In the genomic region with DNA sequence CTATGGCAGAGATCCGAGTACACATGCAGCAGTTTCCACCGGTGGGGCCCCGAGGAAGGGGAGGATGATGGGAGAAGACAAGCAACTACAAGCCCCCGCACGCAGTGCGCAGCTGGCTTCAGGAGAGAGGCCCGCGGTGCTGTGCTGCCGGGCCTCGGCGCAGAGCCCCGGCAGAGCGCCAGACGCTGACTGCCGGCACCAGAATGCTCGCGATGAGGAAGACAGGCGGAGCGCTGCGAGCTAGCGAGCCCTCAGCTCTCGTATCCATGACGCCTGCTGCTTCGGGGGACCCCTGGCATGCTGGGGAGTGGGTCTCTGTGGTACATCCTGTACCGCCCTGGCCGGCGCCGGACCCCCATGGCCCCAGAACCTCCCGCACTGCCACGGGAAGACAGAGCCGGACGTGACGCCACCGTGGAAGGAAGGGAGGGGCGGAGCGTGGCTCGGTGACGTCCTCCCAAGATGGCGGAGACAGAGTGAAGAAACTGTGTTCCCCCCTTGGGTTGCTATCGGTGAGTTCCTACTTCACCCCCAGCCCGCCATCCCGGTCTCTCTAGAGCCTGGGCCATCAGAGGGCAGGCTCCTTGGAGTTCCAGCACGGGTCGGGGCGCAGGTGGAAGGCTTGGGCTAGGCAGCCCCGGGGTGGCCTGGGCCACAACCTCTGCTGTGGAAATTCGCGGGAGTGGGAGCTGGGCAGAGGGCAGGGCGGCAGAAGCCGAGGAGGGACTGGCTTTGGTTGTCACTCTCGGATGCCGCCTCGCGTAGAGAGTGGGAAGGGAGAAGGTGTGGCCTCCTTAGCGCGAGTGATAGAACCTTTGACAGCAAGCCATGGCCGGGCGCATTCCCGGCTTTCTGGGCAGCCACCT, we compare ENCODE assay signal across 8 cellular contexts. TPM values are rescaled to one million over a fixed set of nuclear protein-coding genes. Genes with fewer than 3 reads are reported as not detected.
DNase-seq lines count a peak whose midpoint lies in the region; ATAC-seq and TF ChIP-seq lines count a peak whose summit lies in the region.

A gene (plus strand): TSS at position 446 of the 866 bp plus-strand sequence. CDS start 900 bp downstream, outside the sequence.

- peak within 1 kb of the TSS; percentile 96 for H3K4me3 Mint-ChIP-seq in activated T-helper 2 cell treated with anti-CD3 and anti-CD28 coated beads, Interferon-gamma antibody, Interleukin-2, Interleukin-4, amounts not matched to agents 10 μg/mL and 5 μg/mL and 100 μg/mL, durations not matched to agents 14 hours and 24 hours and 36 hours (ENCODE audit: low read depth)
- peak within 1 kb of the TSS; percentile 99 to 100 (median 100) for H3K4me3 Mint-ChIP-seq in nephron
- H3K4me3 Mint-ChIP-seq in stimulated activated naive CD8-positive, alpha-beta T cell treated with anti-CD3 and anti-CD28 coated beads, Interleukin-15, amount 100 ng/mL, for 72 hours: peak within 1 kb of the TSS; percentile 100

- peaks cover 31% of the 10 kb centered on the region for H3K4me1 Mint-ChIP-seq in activated T-helper 2 cell treated with anti-CD3 and anti-CD28 coated beads, Interferon-gamma antibody, Interleukin-2, Interleukin-4, amounts not matched to agents 10 μg/mL and 5 μg/mL and 100 μg/mL, durations not matched to agents 14 hours and 24 hours and 36 hours (ENCODE audit: low read depth)
- H3K4me1 Mint-ChIP-seq in nephron: peaks cover 34% of the 10 kb centered on the region
- H3K4me1 Mint-ChIP-seq in stimulated activated naive CD8-positive, alpha-beta T cell treated with anti-CD3 and anti-CD28 coated beads, Interleukin-15, amount 100 ng/mL, for 72 hours: peaks cover 57% of the 10 kb centered on the region

- POLR2A ChIA-PET in RWPE1 (lab: Yijun Ruan, JAX; ENCODE audit: low non-redundant PET): interaction anchor here (0.6 kb wide), 1 partner anchor 36 kb away, joined by 6 read pairs; no protein-coding TSS in a partner anchor

- no peak for TF ChIP-seq CTCF in RWPE1 (conservative IDR thresholded peaks at IDR 0.05; ENCODE audit: low read depth)
- peak; percentile 9 for TF ChIP-seq CTCF in fibroblast of the aortic adventitia (IDR thresholded peaks at IDR 0.05; ENCODE audit: insufficient read depth, low read length)
- TF ChIP-seq CTCF in nephron (IDR thresholded peaks at IDR 0.05; ENCODE audit: unreplicated experiment in 3 of 3): peak in 1 of 3 experiments; percentile 31

- H3K4me3 ChIP-seq in fibroblast of the aortic adventitia (ENCODE audit: low read depth, low read length): peak within 1 kb of the TSS; percentile 91

- H3K9me3 Mint-ChIP-seq in activated T-helper 2 cell treated with anti-CD3 and anti-CD28 coated beads, Interferon-gamma antibody, Interleukin-2, Interleukin-4, amounts not matched to agents 10 μg/mL and 5 μg/mL and 100 μg/mL, durations not matched to agents 14 hours and 24 hours and 36 hours: no peaks in the 10 kb centered on the region
- no peaks in the 10 kb centered on the region for H3K9me3 Mint-ChIP-seq in nephron
- no peaks in the 10 kb centered on the region for H3K9me3 Mint-ChIP-seq in stimulated activated naive CD8-positive, alpha-beta T cell treated with anti-CD3 and anti-CD28 coated beads, Interleukin-15, amount 100 ng/mL, for 72 hours

- intact Hi-C loops in activated T-helper 2 cell treated with anti-CD3 and anti-CD28 coated beads, Interferon-gamma antibody, Interleukin-2, Interleukin-4, amounts not matched to agents 10 μg/mL and 5 μg/mL and 100 μg/mL, durations not matched to agents 14 hours and 24 hours and 36 hours (cut with micrococcal nuclease): loop anchor here (1.0 to 5.0 kb wide), 6 partner anchors 9 to 1099 kb away; a partner anchor contains a TSS

- peaks cover 47% of the 10 kb centered on the region for H3K36me3 Mint-ChIP-seq in activated T-helper 2 cell treated with anti-CD3 and anti-CD28 coated beads, Interferon-gamma antibody, Interleukin-2, Interleukin-4, amounts not matched to agents 10 μg/mL and 5 μg/mL and 100 μg/mL, durations not matched to agents 14 hours and 24 hours and 36 hours (ENCODE audit: low read depth)
- H3K36me3 Mint-ChIP-seq in nephron (ENCODE audit: low read depth): peaks cover 27% of the 10 kb centered on the region

- peak; percentile 84 for ATAC-seq in GM21825 (IDR thresholded peaks at IDR 0.05; ENCODE audit: unreplicated experiment)
- peak; percentile 87 for ATAC-seq in stimulated activated naive CD8-positive, alpha-beta T cell treated with anti-CD3 and anti-CD28 coated beads, Interleukin-15, amount 100 ng/mL, for 72 hours

- no peaks in the 10 kb centered on the region for H3K27me3 Mint-ChIP-seq in activated T-helper 2 cell treated with anti-CD3 and anti-CD28 coated beads, Interferon-gamma antibody, Interleukin-2, Interleukin-4, amounts not matched to agents 10 μg/mL and 5 μg/mL and 100 μg/mL, durations not matched to agents 14 hours and 24 hours and 36 hours (ENCODE audit: low read depth)
- H3K27me3 Mint-ChIP-seq in nephron (ENCODE audit: low read depth): no peaks in the 10 kb centered on the region
- H3K27me3 Mint-ChIP-seq in stimulated activated naive CD8-positive, alpha-beta T cell treated with anti-CD3 and anti-CD28 coated beads, Interleukin-15, amount 100 ng/mL, for 72 hours: no peaks in the 10 kb centered on the region

- CTCF ChIA-PET in RWPE1 (lab: Yijun Ruan, JAX): no interaction called here

- DNase-seq in Daoy (ENCODE audit: low read depth): peak; percentile 96
- peak; percentile 84 for DNase-seq in LHCN-M2 (ENCODE audit: low read depth)
- DNase-seq in RWPE1 (ENCODE audit: low spot score): peak; percentile 74
- peak; percentile 90 for DNase-seq in activated T-helper 2 cell treated with anti-CD3 and anti-CD28 coated beads, Interferon-gamma antibody, Interleukin-2, Interleukin-4, amounts not matched to agents 10 μg/mL and 5 μg/mL and 100 μg/mL, durations not matched to agents 14 hours and 24 hours and 36 hours (ENCODE audit: low spot score)
- DNase-seq in fibroblast of the aortic adventitia (ENCODE audit: low read depth): peak; percentile 86
- DNase-seq in stimulated activated naive CD8-positive, alpha-beta T cell treated with anti-CD3 and anti-CD28 coated beads, Interleukin-15, amount 100 ng/mL, for 72 hours: peak; percentile 91

- peak within 1 kb of the TSS; percentile 98 for H3K27ac ChIP-seq in RWPE1

- peak within 1 kb of the TSS; percentile 99 for H3K27ac Mint-ChIP-seq in activated T-helper 2 cell treated with anti-CD3 and anti-CD28 coated beads, Interferon-gamma antibody, Interleukin-2, Interleukin-4, amounts not matched to agents 10 μg/mL and 5 μg/mL and 100 μg/mL, durations not matched to agents 14 hours and 24 hours and 36 hours
- H3K27ac Mint-ChIP-seq in nephron: peak within 1 kb of the TSS; percentile 95 to 98 (median 98)
- peak within 1 kb of the TSS; percentile 99 to 100 for H3K27ac Mint-ChIP-seq in stimulated activated naive CD8-positive, alpha-beta T cell treated with anti-CD3 and anti-CD28 coated beads, Interleukin-15, amount 100 ng/mL, for 72 hours

RNA-seq across cellular contexts. Expression of the gene that starts here (rescaled TPM):
- 12.9 and 14.7 TPM in 2 replicates for total RNA-seq in Daoy (2014; rRNA removed; shearing (Covaris generic))
- total RNA-seq in LHCN-M2 (2014; rRNA removed) (13.9 and 14.4 TPM in 2 replicates), fibroblast of the aortic adventitia (ENCODE audit: low replicate concordance) (14.4 and 27.1 TPM in 2 replicates)
- 6.5 TPM for polyA plus RNA-seq in LHCN-M2 (2012)
- total RNA-seq in activated T-helper 2 cell treated with anti-CD3 and anti-CD28 coated beads, Interferon-gamma antibody, Interleukin-2, Interleukin-4, amounts not matched to agents 10 μg/mL and 5 μg/mL and 100 μg/mL, durations not matched to agents 14 hours and 24 hours and 36 hours: 13.8 and 15.5 TPM in 2 replicates

Comparison
In these comparisons a context has a peak if more than half of its experiments do, and no peak if none do; other contexts are left out.
1. Peak in every context shown above with its lines: DNase-seq, ATAC-seq, H3K4me3 ChIP-seq and H3K27ac ChIP-seq.